In genomic region chr12:92010368-92010767, GRCh38 we compare ENCODE assay signal across 27 cellular contexts.
DNase-seq lines count a peak whose midpoint lies in the region; ATAC-seq and TF ChIP-seq lines count a peak whose summit lies in the region.
"Had no signal": no experiment of that assay in that cellular context is flagged by ENCODE, and none has a peak within 500 bp of the region (broad histone marks: within the 10 kb centered on the region; RNA-seq: fewer than 3 reads in every experiment).

No MANE protein-coding gene starts in this region.

- H3K4me1 Mint-ChIP-seq in activated CD4-positive, alpha-beta T cell treated with anti-CD3 and anti-CD28 coated beads for 36 hours: peaks cover 43% of the 10 kb centered on the region
- peaks cover 21% of the 10 kb centered on the region for H3K4me1 Mint-ChIP-seq in activated CD4-positive, alpha-beta T cell treated with anti-CD3 and anti-CD28 coated beads, Interleukin-2, amount 10 ng/mL, durations not matched to agents 7 days and 5 days
- H3K4me1 Mint-ChIP-seq in CD4-positive, alpha-beta memory T cell: peaks cover 32 to 52% (median 38%) of the 10 kb centered on the region in 4 donors
- peaks cover 42% of the 10 kb centered on the region for H3K4me1 Mint-ChIP-seq in activated naive CD8-positive, alpha-beta T cell treated with anti-CD3 and anti-CD28 coated beads for 36 hours
- H3K4me1 Mint-ChIP-seq in naive thymus-derived CD8-positive, alpha-beta T cell: peaks cover 31 to 64% (median 55%) of the 10 kb centered on the region in 4 donors

- no peak overlapping the region for H3K4me3 ChIP-seq in CD4-positive, alpha-beta memory T cell (ENCODE audit: low read length in 2 of 2)
- H3K4me3 ChIP-seq: ovary, Peyer's patch, upper lobe of left lung had no signal

- peak; percentile 23 for ATAC-seq in activated CD4-positive, alpha-beta T cell treated with anti-CD3 and anti-CD28 coated beads for 36 hours
- no peak for ATAC-seq in naive thymus-derived CD8-positive, alpha-beta T cell
- no peak for ATAC-seq in SK-N-SH treated with all-trans-retinoic acid at 6 μM for 48 hours

- no peak overlapping the region for H3K4me3 Mint-ChIP-seq in activated CD4-positive, alpha-beta T cell treated with anti-CD3 and anti-CD28 coated beads for 36 hours
- H3K4me3 Mint-ChIP-seq in activated CD4-positive, alpha-beta T cell treated with anti-CD3 and anti-CD28 coated beads, Interleukin-2, amount 10 ng/mL, durations not matched to agents 7 days and 5 days: no peak overlapping the region
- peak overlapping the region in 4 of 8 donors; percentile 11 to 50 (median 14) for H3K4me3 Mint-ChIP-seq in CD4-positive, alpha-beta memory T cell
- no peak overlapping the region for H3K4me3 Mint-ChIP-seq in activated naive CD8-positive, alpha-beta T cell treated with anti-CD3 and anti-CD28 coated beads for 36 hours
- H3K4me3 Mint-ChIP-seq in naive thymus-derived CD8-positive, alpha-beta T cell: peak overlapping the region in 9 of 10 donors; percentile 12 to 45 (median 39)
- H3K4me3 Mint-ChIP-seq: nephron had no signal

- H3K4me1 ChIP-seq in CD4-positive, alpha-beta memory T cell (ENCODE audit: insufficient read depth, low read length): peaks cover 23% of the 10 kb centered on the region
- H3K4me1 ChIP-seq: Peyer's patch, upper lobe of left lung had no signal

- no peak for DNase-seq in activated CD4-positive, alpha-beta T cell treated with anti-CD3 and anti-CD28 coated beads for 36 hours
- no peak for DNase-seq in activated CD4-positive, alpha-beta T cell treated with anti-CD3 and anti-CD28 coated beads, Interleukin-2, amount 10 ng/mL, durations not matched to agents 7 days and 5 days
- no peak for DNase-seq in CD4-positive, alpha-beta memory T cell
- DNase-seq in activated naive CD8-positive, alpha-beta T cell treated with anti-CD3 and anti-CD28 coated beads for 36 hours: no peak
- no peak for DNase-seq in naive thymus-derived CD8-positive, alpha-beta T cell
- no peak for DNase-seq in T-helper 1 cell
- no peak for DNase-seq in posterior vena cava (ENCODE audit: low spot score)
- DNase-seq: activated CD4-positive, alpha-beta T cell treated with anti-CD3 and anti-CD28 coated beads, Interleukin-2, amount 50 U/mL, for 48 hours; activated CD4-positive, CD25-positive, alpha-beta regulatory T cell; activated CD8-positive, alpha-beta memory T cell treated with anti-CD3 and anti-CD28 coated beads, Interleukin-2, amount 50 U/mL, for 48 hours; activated effector memory CD4-positive, alpha-beta T cell treated with anti-CD3 and anti-CD28 coated beads, Interleukin-2, amount 50 U/mL, for 16 hours; amygdala; effector CD4-positive, alpha-beta T cell; H7; KBM-7; midbrain; NCI-H2081; NCI-H2227 treated with DMSO at 0.1 percent for 48 hours; NCI-H526 treated with DMSO at 0.1 percent for 48 hours; ovary; SHP77 treated with DMSO at 0.1 percent for 48 hours; stimulated activated CD4-positive, alpha-beta T cell treated with anti-CD3 and anti-CD28 coated beads, Interleukin-2, amount 100 ng/mL, for 48 hours; upper lobe of left lung had no signal

- intact Hi-C loops in activated CD4-positive, alpha-beta T cell treated with anti-CD3 and anti-CD28 coated beads for 36 hours (cut with DNase I, micrococcal nuclease): no loop called here
- intact Hi-C loops in CD4-positive, alpha-beta memory T cell (cut with micrococcal nuclease): no loop called here
- intact Hi-C loops in posterior vena cava (cut with DNase I): no loop called here

- H3K36me3 ChIP-seq in CD4-positive, alpha-beta memory T cell (ENCODE audit: insufficient read depth, low read length): no peaks in the 10 kb centered on the region
- H3K36me3 ChIP-seq: ovary, Peyer's patch, upper lobe of left lung had no signal

- H3K9me3 Mint-ChIP-seq in activated CD4-positive, alpha-beta T cell treated with anti-CD3 and anti-CD28 coated beads for 36 hours (ENCODE audit: low read depth): peaks cover 9% of the 10 kb centered on the region
- H3K9me3 Mint-ChIP-seq in activated CD4-positive, alpha-beta T cell treated with anti-CD3 and anti-CD28 coated beads, Interleukin-2, amount 10 ng/mL, durations not matched to agents 7 days and 5 days: peaks cover 17% of the 10 kb centered on the region
- peaks cover 0 to 6% (median 3%) of the 10 kb centered on the region in 8 donors for H3K9me3 Mint-ChIP-seq in CD4-positive, alpha-beta memory T cell
- peaks cover 16% of the 10 kb centered on the region for H3K9me3 Mint-ChIP-seq in activated naive CD8-positive, alpha-beta T cell treated with anti-CD3 and anti-CD28 coated beads for 36 hours
- peaks cover 0 to 11% (median 3%) of the 10 kb centered on the region in 9 donors for H3K9me3 Mint-ChIP-seq in naive thymus-derived CD8-positive, alpha-beta T cell
- H3K9me3 Mint-ChIP-seq: nephron had no signal

- H3K27me3 Mint-ChIP-seq in activated CD4-positive, alpha-beta T cell treated with anti-CD3 and anti-CD28 coated beads for 36 hours: no peaks in the 10 kb centered on the region
- no peaks in the 10 kb centered on the region for H3K27me3 Mint-ChIP-seq in activated CD4-positive, alpha-beta T cell treated with anti-CD3 and anti-CD28 coated beads, Interleukin-2, amount 10 ng/mL, durations not matched to agents 7 days and 5 days
- H3K27me3 Mint-ChIP-seq in CD4-positive, alpha-beta memory T cell: no peaks in the 10 kb centered on the region
- no peaks in the 10 kb centered on the region for H3K27me3 Mint-ChIP-seq in activated naive CD8-positive, alpha-beta T cell treated with anti-CD3 and anti-CD28 coated beads for 36 hours
- no peaks in the 10 kb centered on the region for H3K27me3 Mint-ChIP-seq in naive thymus-derived CD8-positive, alpha-beta T cell

- no peak overlapping the region for H3K27ac ChIP-seq in CD4-positive, alpha-beta memory T cell (ENCODE audit: low read depth, low read length)
- H3K27ac ChIP-seq: 22Rv1, ovary, upper lobe of left lung had no signal

- CTCF ChIA-PET in activated CD4-positive, alpha-beta T cell treated with anti-CD3 and anti-CD28 coated beads for 36 hours (lab: Charles Lee): interaction anchor here (0.5 to 1.3 kb wide), 6 partner anchors 12 to 486 kb away, joined by 3 to 4 read pairs (median 3); no protein-coding TSS in a partner anchor
- CTCF ChIA-PET in activated CD4-positive, alpha-beta T cell treated with anti-CD3 and anti-CD28 coated beads, Interleukin-2, amount 10 ng/mL, durations not matched to agents 7 days and 5 days (lab: Charles Lee): interaction anchor here (0.5 to 2.4 kb wide), 7 partner anchors 9 to 300 kb away, joined by 3 to 8 read pairs (median 3); no protein-coding TSS in a partner anchor
- CTCF ChIA-PET in CD4-positive, alpha-beta memory T cell (lab: Charles Lee; ENCODE audit: partially characterized antibody): interaction anchor here (0.6 to 2.6 kb wide), 8 partner anchors 9 to 199 kb away, joined by 3 to 16 read pairs (median 5); partner anchors contain the start of gene BTG1

- no peak overlapping the region for H3K27ac Mint-ChIP-seq in activated CD4-positive, alpha-beta T cell treated with anti-CD3 and anti-CD28 coated beads for 36 hours
- H3K27ac Mint-ChIP-seq in activated CD4-positive, alpha-beta T cell treated with anti-CD3 and anti-CD28 coated beads, Interleukin-2, amount 10 ng/mL, durations not matched to agents 7 days and 5 days: no peak overlapping the region
- peak overlapping the region in 6 of 7 donors; percentile 53 to 88 (median 71) for H3K27ac Mint-ChIP-seq in CD4-positive, alpha-beta memory T cell
- peak overlapping the region; percentile 72 for H3K27ac Mint-ChIP-seq in activated naive CD8-positive, alpha-beta T cell treated with anti-CD3 and anti-CD28 coated beads for 36 hours
- H3K27ac Mint-ChIP-seq in naive thymus-derived CD8-positive, alpha-beta T cell: peak overlapping the region; percentile 69 to 92 (median 86)
- H3K27ac Mint-ChIP-seq: nephron had no signal

- POLR2A ChIA-PET in activated CD4-positive, alpha-beta T cell treated with anti-CD3 and anti-CD28 coated beads for 36 hours (lab: Charles Lee): no interaction called here
- POLR2A ChIA-PET in activated CD4-positive, alpha-beta T cell treated with anti-CD3 and anti-CD28 coated beads, Interleukin-2, amount 10 ng/mL, durations not matched to agents 7 days and 5 days (lab: Charles Lee): interaction anchor here (0.8 kb wide), 1 partner anchor 134 kb away, joined by 3 read pairs; no protein-coding TSS in a partner anchor
- POLR2A ChIA-PET in CD4-positive, alpha-beta memory T cell (lab: Charles Lee; ENCODE audit: partially characterized antibody): interaction anchor here (1.1 to 7.3 kb wide), 4 partner anchors 20 to 134 kb away, joined by 3 to 84 read pairs (median 8); partner anchors contain the start of gene BTG1
- POLR2A ChIA-PET in naive thymus-derived CD8-positive, alpha-beta T cell (lab: Charles Lee): interaction anchor here (0.9 to 2.4 kb wide), 4 partner anchors 10 to 134 kb away, joined by 4 to 13 read pairs (median 4); no protein-coding TSS in a partner anchor

- H3K27me3 ChIP-seq in CD4-positive, alpha-beta memory T cell (ENCODE audit: insufficient read depth, low read length): no peaks in the 10 kb centered on the region
- H3K27me3 ChIP-seq: ovary, Peyer's patch, upper lobe of left lung had no signal

- peaks cover 11% of the 10 kb centered on the region for H3K36me3 Mint-ChIP-seq in activated CD4-positive, alpha-beta T cell treated with anti-CD3 and anti-CD28 coated beads for 36 hours (ENCODE audit: low read depth)
- H3K36me3 Mint-ChIP-seq in activated CD4-positive, alpha-beta T cell treated with anti-CD3 and anti-CD28 coated beads, Interleukin-2, amount 10 ng/mL, durations not matched to agents 7 days and 5 days (ENCODE audit: low read depth): peaks cover 7% of the 10 kb centered on the region
- H3K36me3 Mint-ChIP-seq in CD4-positive, alpha-beta memory T cell: peaks cover 4% of the 10 kb centered on the region in 2 donors
- peaks cover 23% of the 10 kb centered on the region for H3K36me3 Mint-ChIP-seq in activated naive CD8-positive, alpha-beta T cell treated with anti-CD3 and anti-CD28 coated beads for 36 hours
- peaks cover 0 to 11% (median 7%) of the 10 kb centered on the region in 3 donors for H3K36me3 Mint-ChIP-seq in naive thymus-derived CD8-positive, alpha-beta T cell

- no peaks in the 10 kb centered on the region for H3K9me3 ChIP-seq in CD4-positive, alpha-beta memory T cell (ENCODE audit: control insufficient read depth in 1 of 2, low read length in 2 of 2)
- H3K9me3 ChIP-seq: ovary, Peyer's patch, upper lobe of left lung had no signal

TF ChIP-seq in SK-N-SH treated with all-trans-retinoic acid at 6 μM for 48 hours, 23 proteins besides CTCF, POLR2A, EP300 and RAD21:
- no peak for TF ChIP-seq ZFP30 (CRISPR knock-in tag; IDR thresholded peaks at IDR 0.05)
- TF ChIP-seq ZNF8 (CRISPR knock-in tag; IDR thresholded peaks at IDR 0.05): no peak
- no peak for TF ChIP-seq BACH2 (CRISPR knock-in tag; IDR thresholded peaks at IDR 0.05; ENCODE audit: borderline replicate concordance)
- no peak for TF ChIP-seq GLIS3 (CRISPR knock-in tag; IDR thresholded peaks at IDR 0.05)

Comparison
In these comparisons a context has a peak if more than half of its experiments do, and no peak if none do; other contexts are left out.
1. H3K27ac Mint-ChIP-seq: peak in CD4-positive, alpha-beta memory T cell (6 of 7), activated naive CD8-positive, alpha-beta T cell treated with anti-CD3 and anti-CD28 coated beads for 36 hours (single experiment) and naive thymus-derived CD8-positive, alpha-beta T cell (10 of 10); none in activated CD4-positive, alpha-beta T cell treated with anti-CD3 and anti-CD28 coated beads for 36 hours (single experiment) and activated CD4-positive, alpha-beta T cell treated with anti-CD3 and anti-CD28 coated beads, Interleukin-2, amount 10 ng/mL, durations not matched to agents 7 days and 5 days (single experiment).
2. H3K4me3 Mint-ChIP-seq: peak in naive thymus-derived CD8-positive, alpha-beta T cell (9 of 10); none in activated CD4-positive, alpha-beta T cell treated with anti-CD3 and anti-CD28 coated beads for 36 hours (single experiment), activated CD4-positive, alpha-beta T cell treated with anti-CD3 and anti-CD28 coated beads, Interleukin-2, amount 10 ng/mL, durations not matched to agents 7 days and 5 days (single experiment) and activated naive CD8-positive, alpha-beta T cell treated with anti-CD3 and anti-CD28 coated beads for 36 hours (single experiment).